In genomic region chr19:38655148-38655824, GRCh38 we compare ENCODE assay signal across 8 cellular contexts. TPM values are rescaled to one million over a fixed set of nuclear protein-coding genes. Genes with fewer than 3 reads are reported as not detected.
DNase-seq lines count a peak whose midpoint lies in the region; FAIRE-seq and TF ChIP-seq lines count a peak whose summit lies in the region.

No MANE protein-coding gene starts in this region.

- FAIRE-seq in bronchial epithelial cell (lab: Jason Lieb, UNC) = no peak

- TF ChIP-seq CTCF in bronchial epithelial cell (IDR thresholded peaks at IDR 0.05; ENCODE audit: insufficient read depth, low read length, severe bottlenecking) = no peak
- TF ChIP-seq CTCF in parathyroid adenoma (IDR thresholded peaks at IDR 0.05) = no peak

- no peak overlapping the region for H3K9ac ChIP-seq in parathyroid adenoma

- peak overlapping the region; percentile 95 for H3K27ac ChIP-seq in parathyroid adenoma

- H3K27me3 ChIP-seq in bronchial epithelial cell (ENCODE audit: control insufficient read depth, insufficient read depth, low read length) (no peaks in the 10 kb centered on the region), parathyroid adenoma (ENCODE audit: control insufficient read depth, insufficient read depth, low read length) (no peaks in the 10 kb centered on the region)

- no peaks in the 10 kb centered on the region for H3K9me3 ChIP-seq in parathyroid adenoma (ENCODE audit: control insufficient read depth, low read length)

- H2AFZ ChIP-seq in parathyroid adenoma = no peak overlapping the region

- H3K36me3 ChIP-seq in bronchial epithelial cell (ENCODE audit: control insufficient read depth, insufficient read depth, low read length) (peaks cover 6% of the 10 kb centered on the region), parathyroid adenoma (ENCODE audit: control insufficient read depth, insufficient read depth, low read length) (no peaks in the 10 kb centered on the region)

- DNase-seq in Daoy (ENCODE audit: low read depth) (peak; percentile 44), M059J (ENCODE audit: low read depth) (peak; percentile 65), bronchial epithelial cell (ENCODE audit: low read depth) (peak; percentile 52), HUDEP-2 (lab: John Stamatoyannopoulos, UW; ENCODE audit: unreplicated experiment in 76 of 76) (no peak), DMS114 treated with DMSO at 0.1 percent for 48 hours (lab: John Stamatoyannopoulos, UW; ENCODE audit: unreplicated experiment) (no peak), GF-D8 (lab: John Stamatoyannopoulos, UW) (no peak)
- no peak for DNase-seq in effector CD8-positive, alpha-beta T cell (lab: John Stamatoyannopoulos, UW)

- peaks cover 79% of the 10 kb centered on the region for H3K4me1 ChIP-seq in parathyroid adenoma

- H3K79me2 ChIP-seq in parathyroid adenoma = peaks cover 67% of the 10 kb centered on the region

- H3K4me3 ChIP-seq in bronchial epithelial cell (ENCODE audit: low read depth, low read length) = no peak overlapping the region
- H3K4me3 ChIP-seq in parathyroid adenoma (ENCODE audit: low read depth, low read length) = no peak overlapping the region

- peak overlapping the region; percentile 2 for H3K4me2 ChIP-seq in parathyroid adenoma (ENCODE audit: low read length)

RNA-seq across cellular contexts. Expression of gene ACTN4, which starts 7.8 kb away (rescaled TPM):
- 124 and 199 TPM in 2 replicates for total RNA-seq in Daoy (2014; rRNA removed; shearing (Covaris generic))
- 271 and 536 TPM in 2 replicates for total RNA-seq in M059J (2014; rRNA removed; shearing (Covaris generic))
- total RNA-seq in bronchial epithelial cell = 130 and 135 TPM in 2 replicates

RNA-seq across cellular contexts. Expression of gene EIF3K, which starts 36.3 kb away (rescaled TPM):
- 853 and 886 TPM in 2 replicates for total RNA-seq in Daoy (2014; rRNA removed; shearing (Covaris generic))
- total RNA-seq in M059J (2014; rRNA removed; shearing (Covaris generic)) = 615 and 648 TPM in 2 replicates
- total RNA-seq in bronchial epithelial cell = 262 and 374 TPM in 2 replicates

RNA-seq across cellular contexts. Expression of gene MAP4K1, which starts 37.5 kb away (rescaled TPM):
- total RNA-seq in Daoy (2014; rRNA removed; shearing (Covaris generic)) = 0.11 TPM in 1 of 2 replicates, not detected in the other
- 0.22 TPM in 1 of 2 replicates, not detected in the other for total RNA-seq in M059J (2014; rRNA removed; shearing (Covaris generic))
- not detected in 2 replicates for total RNA-seq in bronchial epithelial cell

Comparison
In these comparisons a context has a peak if more than half of its experiments do, and no peak if none do; other contexts are left out.
1. DNase-seq: peak in Daoy (single experiment), M059J (single experiment) and bronchial epithelial cell (single experiment); none in HUDEP-2 (0 of 76), effector CD8-positive, alpha-beta T cell (single experiment), DMS114 treated with DMSO at 0.1 percent for 48 hours (single experiment) and GF-D8 (single experiment).